In the genomic region with DNA sequence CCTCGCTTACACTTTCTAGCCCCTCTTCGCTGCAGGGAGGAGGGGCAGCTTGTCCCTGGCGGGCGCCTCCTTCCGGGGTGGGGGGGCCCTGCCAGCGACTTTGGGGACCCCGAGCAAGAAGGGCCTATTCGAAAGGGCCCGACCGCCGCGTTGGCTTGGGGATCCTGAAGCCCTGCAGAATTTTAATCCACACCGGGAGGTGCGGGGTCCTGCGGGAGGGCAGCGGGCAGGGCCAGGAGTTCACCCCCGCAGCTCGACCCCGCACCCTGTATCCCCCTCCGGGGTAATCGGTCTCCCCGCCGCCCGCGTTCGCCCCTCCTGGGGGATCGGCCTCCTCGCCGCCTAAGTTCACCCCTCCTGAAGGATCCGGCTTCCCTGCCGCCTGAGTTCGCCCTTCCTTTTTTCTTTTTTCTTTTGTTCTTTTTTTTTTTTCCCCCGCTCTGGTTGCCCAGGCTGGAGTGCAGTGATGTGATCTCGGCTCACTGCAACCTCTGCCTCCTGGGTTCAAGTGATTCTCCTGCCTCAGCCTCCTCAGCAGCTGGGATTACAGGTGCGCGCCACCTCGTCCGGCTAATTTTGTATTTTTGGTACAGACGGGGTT, we compare ENCODE assay signal across 8 cellular contexts. TPM values are rescaled to one million over a fixed set of nuclear protein-coding genes. Genes with fewer than 3 reads are reported as not detected.
A peak's percentile ranks its signal among the peaks of the same experiment; 100 is the strongest.
DNase-seq lines count a peak whose midpoint lies in the region; ATAC-seq and TF ChIP-seq lines count a peak whose summit lies in the region.

No MANE protein-coding gene starts in this region.

- H3K27ac ChIP-seq in left ventricle myocardium inferior (replicated peaks) (peak overlapping the region; percentile 95), body of pancreas (peak overlapping the region; percentile 80 to 99 (median 90)), mesodermal cell (ENCODE audit: low read depth, low read length, severe bottlenecking) (no peak overlapping the region), aorta (ENCODE audit: low read depth in 1 of 2, low read length in 2 of 2) (no peak overlapping the region)

- H3K9me3 ChIP-seq in left ventricle myocardium inferior (replicated peaks) = no peaks in the 10 kb centered on the region
- H3K9me3 ChIP-seq in body of pancreas = no peaks in the 10 kb centered on the region
- H3K9me3 ChIP-seq in mesodermal cell (ENCODE audit: control insufficient read depth, low read length) = no peaks in the 10 kb centered on the region
- H3K9me3 ChIP-seq in aorta (ENCODE audit: control insufficient read depth, low read length) = no peaks in the 10 kb centered on the region

- peaks cover 13% of the 10 kb centered on the region for H3K36me3 ChIP-seq in left ventricle myocardium inferior
- H3K36me3 ChIP-seq in body of pancreas (replicated peaks in 1 of 2; ENCODE audit: insufficient read depth in 1 of 2, low read depth in 2 of 2) = peaks cover 0 to 7% of the 10 kb centered on the region in 2 donors
- peaks cover 25% of the 10 kb centered on the region for H3K36me3 ChIP-seq in mesodermal cell (ENCODE audit: control insufficient read depth, insufficient read depth, low read length)
- H3K36me3 ChIP-seq in aorta (ENCODE audit: control insufficient read depth in 1 of 2, insufficient read depth in 2 of 2, low read length in 1 of 2) = no peaks in the 10 kb centered on the region

- no peaks in the 10 kb centered on the region for H3K27me3 ChIP-seq in left ventricle myocardium inferior (ENCODE audit: low read depth)
- H3K27me3 ChIP-seq in body of pancreas = no peaks in the 10 kb centered on the region
- no peaks in the 10 kb centered on the region for H3K27me3 ChIP-seq in aorta (ENCODE audit: control insufficient read depth in 1 of 2, insufficient read depth in 2 of 2, low read length in 1 of 2)

- H3K4me3 ChIP-seq in left ventricle myocardium inferior (peak overlapping the region; percentile 82), body of pancreas (peak overlapping the region; percentile 47 to 67), mesodermal cell (ENCODE audit: extremely low read depth, insufficient read depth, low read length, poor library complexity, severe bottlenecking) (peak overlapping the region; percentile 82), aorta (ENCODE audit: low read length in 2 of 2) (peak overlapping the region; percentile 37 to 44)

- DNase-seq in left ventricle myocardium inferior (no peak), Right ventricle myocardium superior (no peak), body of pancreas (peak in 1 of 4 donors; percentile 32), aorta (no peak), superior temporal gyrus (ENCODE audit: extremely low spot score) (no peak), T1000 (lab: John Stamatoyannopoulos, UW) (no peak)

- TF ChIP-seq CTCF in left ventricle myocardium inferior (IDR thresholded peaks at IDR 0.05; ENCODE audit: borderline replicate concordance) (no peak), body of pancreas (IDR thresholded peaks at IDR 0.05) (no peak)

- 50 to 61% methylated on average over 38 to 39 of the region's 39 CpGs for WGBS in body of pancreas, 2 donors
- WGBS in mesodermal cell (ENCODE audit: insufficient coverage in 2 of 2), 2 experiments = 82 to 87% methylated on average over 35 of the region's 39 CpGs
- WGBS in aorta, 2 donors = 67 to 68% methylated on average over 36 to 39 of the region's 39 CpGs

- intact Hi-C loops in left ventricle myocardium inferior (cut with micrococcal nuclease) (no loop called here), Right ventricle myocardium superior (cut with DNase I) (no loop called here), body of pancreas (cut with DNase I) (no loop called here), aorta (cut with DNase I) (loop anchor here in 1 of 2 donors (5.0 kb wide), 1 partner anchor 57 kb away; a partner anchor contains a TSS)

- ATAC-seq in Right ventricle myocardium superior (ENCODE audit: poor library complexity) (no peak), body of pancreas (no peak), aorta (ENCODE audit: low FRiP score) (no peak), GM19328 (IDR thresholded peaks at IDR 0.05; ENCODE audit: unreplicated experiment) (no peak)

- peaks cover 67% of the 10 kb centered on the region for H3K4me1 ChIP-seq in left ventricle myocardium inferior
- H3K4me1 ChIP-seq in body of pancreas = peaks cover 30% of the 10 kb centered on the region
- peaks cover 19% of the 10 kb centered on the region for H3K4me1 ChIP-seq in mesodermal cell (ENCODE audit: control insufficient read depth, insufficient read depth, low read length, poor library complexity, severe bottlenecking)
- no peaks in the 10 kb centered on the region for H3K4me1 ChIP-seq in aorta (ENCODE audit: control insufficient read depth in 1 of 2, insufficient read depth in 2 of 2, low read length in 2 of 2)

- TF ChIP-seq POLR2A in body of pancreas (IDR thresholded peaks at IDR 0.05) = no peak

RNA-seq across cellular contexts. Expression of a gene that starts 0.7 kb away (rescaled TPM):
- total RNA-seq in left ventricle myocardium inferior (16.1 TPM), Right ventricle myocardium superior (15.6 TPM), body of pancreas (10 to 100 TPM; 11.7 to 22.1 TPM), aorta (10 to 100 TPM; 41.1 to 43.6 TPM)
- polyA plus RNA-seq in mesodermal cell (2013, experiment 1 of 2) = 21.0 TPM
- 18.0 TPM for polyA plus RNA-seq in mesodermal cell (2013, experiment 2 of 2)
- polyA plus RNA-seq in aorta = 10 to 100 TPM; 12.5 to 15.5 TPM

RNA-seq across cellular contexts. Expression of a gene that starts 1.3 kb away (rescaled TPM):
- 2.8 TPM for total RNA-seq in left ventricle myocardium inferior
- 1.7 TPM for total RNA-seq in Right ventricle myocardium superior
- 1 to 10 TPM; 3.4 to 4.0 TPM for total RNA-seq in body of pancreas
- 2.6 TPM for polyA plus RNA-seq in mesodermal cell (2013, experiment 1 of 2)
- 3.0 TPM for polyA plus RNA-seq in mesodermal cell (2013, experiment 2 of 2)
- 1 to 10 TPM; 1.6 to 3.6 TPM for total RNA-seq in aorta
- 10 to 100 TPM in 1 of 2 donors, 1 to 10 TPM in 1; 5.5 to 25.2 TPM for polyA plus RNA-seq in aorta

RNA-seq across cellular contexts. Expression of a gene that starts 44.4 kb away (rescaled TPM):
- total RNA-seq in left ventricle myocardium inferior = 200 TPM
- total RNA-seq in Right ventricle myocardium superior = 238 TPM
- total RNA-seq in body of pancreas = 100 to 1,000 TPM; 180 to 273 TPM
- polyA plus RNA-seq in mesodermal cell (2013, experiment 1 of 2) = 76.9 TPM
- polyA plus RNA-seq in mesodermal cell (2013, experiment 2 of 2) = 67.5 TPM
- 100 to 1,000 TPM in 1 of 2 donors, 10 to 100 TPM in 1; 93.0 to 103 TPM for total RNA-seq in aorta
- 10 to 100 TPM; 49.3 to 68.1 TPM for polyA plus RNA-seq in aorta

RNA-seq across cellular contexts. Expression of a gene that starts 55.9 kb away (rescaled TPM):
- total RNA-seq in left ventricle myocardium inferior (75.4 TPM), Right ventricle myocardium superior (69.6 TPM), body of pancreas (100 to 1,000 TPM in 1 of 2 donors, 10 to 100 TPM in 1; 77.0 to 124 TPM), aorta (10 to 100 TPM; 74.8 to 84.3 TPM)
- 113 TPM for polyA plus RNA-seq in mesodermal cell (2013, experiment 1 of 2)
- polyA plus RNA-seq in mesodermal cell (2013, experiment 2 of 2) = 104 TPM
- polyA plus RNA-seq in aorta = 10 to 100 TPM; 31.7 to 61.9 TPM

Comparison
In these comparisons a context has a peak if more than half of its experiments do, and no peak if none do; other contexts are left out.
1. H3K27ac ChIP-seq: peak in left ventricle myocardium inferior (single experiment) and body of pancreas (4 of 4); none in mesodermal cell (single experiment) and aorta (0 of 2).
2. Peak in every context shown above with its lines, with median percentiles within 50 percentile points of each other: H3K4me3 ChIP-seq.